In genomic region chr3:119380697-119381096, GRCh38 we compare ENCODE assay signal across 13 cellular contexts.
DNase-seq lines count a peak whose midpoint lies in the region; ATAC-seq and TF ChIP-seq lines count a peak whose summit lies in the region.
"Had no signal": no experiment of that assay in that cellular context is flagged by ENCODE, and none has a peak within 500 bp of the region (broad histone marks: within the 10 kb centered on the region; RNA-seq: fewer than 3 reads in every experiment).

No MANE protein-coding gene starts in this region.

- ATAC-seq in activated T-helper 17 cell treated with anti-CD3 and anti-CD28 coated beads, Interleukin-2, amount 50 U/mL, for 72 hours (replicated peaks): no peak
- ATAC-seq in HG03571 (IDR thresholded peaks at IDR 0.05; ENCODE audit: unreplicated experiment): no peak
- ATAC-seq: activated CD8-positive, alpha-beta T cell treated with anti-CD3 and anti-CD28 coated beads for 36 hours had no signal

- H3K27ac Mint-ChIP-seq in neural progenitor cell: peak overlapping the region; percentile 63
- H3K27ac Mint-ChIP-seq in activated T-helper 17 cell treated with anti-CD3 and anti-CD28 coated beads, Interleukin-2, amount 50 U/mL, for 72 hours: no peak overlapping the region
- H3K27ac Mint-ChIP-seq: activated CD8-positive, alpha-beta T cell treated with anti-CD3 and anti-CD28 coated beads for 36 hours had no signal

- H3K9ac ChIP-seq in neural progenitor cell: no peak overlapping the region

- no peak overlapping the region for H3K4me2 ChIP-seq in neural progenitor cell

- no peak overlapping the region for H3K4me3 Mint-ChIP-seq in neural progenitor cell
- no peak overlapping the region for H3K4me3 Mint-ChIP-seq in activated T-helper 17 cell treated with anti-CD3 and anti-CD28 coated beads, Interleukin-2, amount 50 U/mL, for 72 hours
- H3K4me3 Mint-ChIP-seq: activated CD8-positive, alpha-beta T cell treated with anti-CD3 and anti-CD28 coated beads for 36 hours had no signal

- H3K36me3 ChIP-seq in WERI-Rb-1 (no peaks in the 10 kb centered on the region), neural progenitor cell (no peaks in the 10 kb centered on the region)

- peaks cover 2% of the 10 kb centered on the region for H3K36me3 Mint-ChIP-seq in neural progenitor cell
- peaks cover 56% of the 10 kb centered on the region for H3K36me3 Mint-ChIP-seq in activated T-helper 17 cell treated with anti-CD3 and anti-CD28 coated beads, Interleukin-2, amount 50 U/mL, for 72 hours (ENCODE audit: low read depth)

- TF ChIP-seq CTCF in WERI-Rb-1 (IDR thresholded peaks at IDR 0.05; ENCODE audit: low read depth, low read length): 0 out of 2 replicates have a peak, but pooled peaks have one; percentile 10
- TF ChIP-seq CTCF in neural progenitor cell (IDR thresholded peaks at IDR 0.05): no peak

- H3K9me3 ChIP-seq in WERI-Rb-1 (ENCODE audit: severe bottlenecking) (no peaks in the 10 kb centered on the region), neural progenitor cell (ENCODE audit: low read depth) (no peaks in the 10 kb centered on the region)
- H3K9me3 ChIP-seq: esophagus muscularis mucosa had no signal

- H3K4me1 ChIP-seq in neural progenitor cell: peaks cover under 1% of the 10 kb centered on the region
- H3K4me1 ChIP-seq: esophagus muscularis mucosa had no signal

- no peaks in the 10 kb centered on the region for H3K79me2 ChIP-seq in neural progenitor cell (ENCODE audit: low read depth)

- DNase-seq in NCI-H1417 (lab: John Stamatoyannopoulos, UW) (peak; percentile 14 to 51 (median 34)), NCI-H1417 treated with DMSO at 0.1 percent for 48 hours (lab: John Stamatoyannopoulos, UW) (no peak), NCI-H1092 treated with DMSO at 0.1 percent for 48 hours (lab: John Stamatoyannopoulos, UW) (peak; percentile 52), WERI-Rb-1 (no peak), neural progenitor cell (ENCODE audit: low spot score) (no peak), foreskin melanocyte (no peak)
- DNase-seq: activated CD8-positive, alpha-beta T cell treated with anti-CD3 and anti-CD28 coated beads for 36 hours; NCI-H1694 treated with DMSO at 0.1 percent for 48 hours; T-helper 1 cell had no signal

- H4K20me1 ChIP-seq in neural progenitor cell (ENCODE audit: low read depth): no peaks in the 10 kb centered on the region

- no peaks in the 10 kb centered on the region for H3K9me3 Mint-ChIP-seq in neural progenitor cell
- no peaks in the 10 kb centered on the region for H3K9me3 Mint-ChIP-seq in activated T-helper 17 cell treated with anti-CD3 and anti-CD28 coated beads, Interleukin-2, amount 50 U/mL, for 72 hours
- H3K9me3 Mint-ChIP-seq: activated CD8-positive, alpha-beta T cell treated with anti-CD3 and anti-CD28 coated beads for 36 hours had no signal

- H3F3A ChIP-seq in neural progenitor cell (ENCODE audit: low read depth): peaks cover under 1% of the 10 kb centered on the region

- H3K27me3 ChIP-seq in WERI-Rb-1 (ENCODE audit: insufficient read depth, low read depth, severe bottlenecking): no peaks in the 10 kb centered on the region
- no peaks in the 10 kb centered on the region for H3K27me3 ChIP-seq in neural progenitor cell
- H3K27me3 ChIP-seq: esophagus muscularis mucosa had no signal

- no peak overlapping the region for H2AFZ ChIP-seq in neural progenitor cell (replicated peaks)

- H3K4me3 ChIP-seq in WERI-Rb-1 (ENCODE audit: low read depth, low read length) (no peak overlapping the region), neural progenitor cell (no peak overlapping the region)
- H3K4me3 ChIP-seq: esophagus muscularis mucosa had no signal

- no peaks in the 10 kb centered on the region for H3K27me3 Mint-ChIP-seq in neural progenitor cell (ENCODE audit: insufficient read depth, low read depth)
- H3K27me3 Mint-ChIP-seq in activated T-helper 17 cell treated with anti-CD3 and anti-CD28 coated beads, Interleukin-2, amount 50 U/mL, for 72 hours: no peaks in the 10 kb centered on the region
- H3K27me3 Mint-ChIP-seq: activated CD8-positive, alpha-beta T cell treated with anti-CD3 and anti-CD28 coated beads for 36 hours had no signal

- peaks cover 4% of the 10 kb centered on the region for H3K4me1 Mint-ChIP-seq in neural progenitor cell
- H3K4me1 Mint-ChIP-seq in activated T-helper 17 cell treated with anti-CD3 and anti-CD28 coated beads, Interleukin-2, amount 50 U/mL, for 72 hours: no peaks in the 10 kb centered on the region

- H3K27ac ChIP-seq in WERI-Rb-1 (no peak overlapping the region), neural progenitor cell (no peak overlapping the region)
- H3K27ac ChIP-seq: esophagus muscularis mucosa, HL-60 had no signal

Comparison
In these comparisons a context has a peak if more than half of its experiments do, and no peak if none do; other contexts are left out.
1. DNase-seq: peak in NCI-H1417 (3 of 3) and NCI-H1092 treated with DMSO at 0.1 percent for 48 hours (single experiment); none in NCI-H1417 treated with DMSO at 0.1 percent for 48 hours (single experiment), WERI-Rb-1 (single experiment), neural progenitor cell (single experiment) and foreskin melanocyte (single experiment).